ENCODE assay signal across 31 cellular contexts in the genomic region with DNA sequence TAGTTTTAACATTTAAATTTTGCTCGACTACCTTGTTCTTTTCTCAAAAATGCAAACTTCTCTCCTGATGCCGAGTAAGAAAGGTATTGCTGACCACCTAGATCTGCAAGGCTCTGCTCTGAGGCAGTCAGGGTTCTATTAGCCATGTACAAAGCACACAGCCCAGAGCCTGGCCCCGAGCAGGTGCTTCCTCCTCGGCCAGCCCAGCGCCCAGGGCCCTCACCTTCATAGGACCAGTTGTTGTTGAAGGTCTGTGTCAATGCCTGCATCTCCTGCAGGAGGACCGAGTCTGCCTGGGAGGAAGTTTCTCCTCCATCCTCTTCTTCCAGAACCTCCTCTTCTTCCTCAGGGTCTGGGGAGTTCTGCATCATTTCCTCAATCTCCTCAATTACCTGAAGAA. TPM values are rescaled to one million over a fixed set of nuclear protein-coding genes. Genes with fewer than 3 reads are reported as not detected.
"Had no signal": no experiment of that assay in that cellular context is flagged by ENCODE, and none has a peak within 500 bp of the region (broad histone marks: within the 10 kb centered on the region; RNA-seq: fewer than 3 reads in every experiment).

No MANE protein-coding gene starts in this region.

- H3K9me3 ChIP-seq: neutrophil, ovary, psoas muscle, right lobe of liver, sigmoid colon, suprapubic skin, testis, tibial artery, transverse colon, upper lobe of right lung, uterus had no signal

- DNase-seq: naive thymus-derived CD8-positive, alpha-beta T cell; nephron progenitor cell; nucleus accumbens; ovary; posterior cingulate gyrus; psoas muscle; right cardiac atrium; right lobe of liver; sigmoid colon; small intestine; stimulated activated CD4-positive, alpha-beta T cell treated with anti-CD3 and anti-CD28 coated beads, Interleukin-15, amount 100 ng/mL, for 24 hours; stimulated activated CD4-positive, alpha-beta T cell treated with anti-CD3 and anti-CD28 coated beads, Interleukin-2, amount 100 ng/mL, for 24 hours; stimulated activated CD4-positive, alpha-beta T cell treated with anti-CD3 and anti-CD28 coated beads, Interleukin-2, amount 100 ng/mL, for 48 hours; stimulated activated CD4-positive, alpha-beta T cell treated with anti-CD3 and anti-CD28 coated beads, Interleukin-4, amount 100 ng/mL, for 24 hours; stimulated activated naive CD4-positive, alpha-beta T cell; stimulated activated naive CD8-positive, alpha-beta T cell treated with anti-CD3 and anti-CD28 coated beads, Interleukin-15, amount 100 ng/mL, for 72 hours; stimulated activated naive CD8-positive, alpha-beta T cell treated with anti-CD3 and anti-CD28 coated beads, Interleukin-15, Interleukin-2, amounts not matched to agents 100 U/mL and 50 U/mL, for 24 hours; substantia nigra; testis; tibial artery; transverse colon; upper lobe of right lung; uterus had no signal

- ATAC-seq: naive thymus-derived CD8-positive, alpha-beta T cell; natural killer cell treated with Interleukin-12 subunit alpha and Interleukin-12 subunit beta and Interleukin-15 and Interleukin-18, amount 100 ng/mL, for 72 hours; psoas muscle; right lobe of liver; stimulated activated effector memory CD8-positive, alpha-beta T cell treated with anti-CD3 and anti-CD28 coated beads, Interleukin-12 subunit alpha, Interleukin-12 subunit beta, amount 100 ng/mL, for 72 hours; stimulated activated naive CD8-positive, alpha-beta T cell treated with anti-CD3 and anti-CD28 coated beads, Interleukin-15, amount 100 ng/mL, for 72 hours; stimulated activated naive CD8-positive, alpha-beta T cell treated with anti-CD3 and anti-CD28 coated beads, Interleukin-15, Interleukin-2, amounts not matched to agents 100 U/mL and 50 U/mL, for 24 hours; upper lobe of right lung had no signal

- H3K4me1 Mint-ChIP-seq: naive thymus-derived CD8-positive, alpha-beta T cell; stimulated activated effector memory CD8-positive, alpha-beta T cell treated with anti-CD3 and anti-CD28 coated beads, Interleukin-12 subunit alpha, Interleukin-12 subunit beta, amount 100 ng/mL, for 72 hours; stimulated activated naive CD8-positive, alpha-beta T cell treated with anti-CD3 and anti-CD28 coated beads, Interleukin-15, amount 100 ng/mL, for 72 hours had no signal

- H3K27me3 ChIP-seq: ovary, right lobe of liver, sigmoid colon, suprapubic skin, testis, tibial artery, transverse colon, upper lobe of right lung, uterus had no signal

- H3K27ac Mint-ChIP-seq: naive thymus-derived CD8-positive, alpha-beta T cell; natural killer cell treated with Interleukin-12 subunit alpha and Interleukin-12 subunit beta and Interleukin-15 and Interleukin-18, amount 100 ng/mL, for 72 hours; progenitor cell of endocrine pancreas; stimulated activated effector memory CD8-positive, alpha-beta T cell treated with anti-CD3 and anti-CD28 coated beads, Interleukin-12 subunit alpha, Interleukin-12 subunit beta, amount 100 ng/mL, for 72 hours; stimulated activated naive CD8-positive, alpha-beta T cell treated with anti-CD3 and anti-CD28 coated beads, Interleukin-15, amount 100 ng/mL, for 72 hours; type B pancreatic cell had no signal

- H3K4me3 Mint-ChIP-seq: naive thymus-derived CD8-positive, alpha-beta T cell; natural killer cell treated with Interleukin-12 subunit alpha and Interleukin-12 subunit beta and Interleukin-15 and Interleukin-18, amount 100 ng/mL, for 72 hours; nephron progenitor cell; neural crest cell; stimulated activated effector memory CD8-positive, alpha-beta T cell treated with anti-CD3 and anti-CD28 coated beads, Interleukin-12 subunit alpha, Interleukin-12 subunit beta, amount 100 ng/mL, for 72 hours; stimulated activated naive CD8-positive, alpha-beta T cell treated with anti-CD3 and anti-CD28 coated beads, Interleukin-15, amount 100 ng/mL, for 72 hours; type B pancreatic cell had no signal

- H3K4me1 ChIP-seq: parathyroid adenoma, right lobe of liver, suprapubic skin, uterus had no signal

- H3K4me3 ChIP-seq: ovary, psoas muscle, right lobe of liver, sigmoid colon, suprapubic skin, testis, tibial artery, transverse colon, upper lobe of right lung, uterus had no signal

- H3K27ac ChIP-seq: neutrophil, ovary, parathyroid adenoma, psoas muscle, right lobe of liver, sigmoid colon, suprapubic skin, testis, tibial artery, transverse colon, upper lobe of right lung, uterus had no signal

- H3K9me3 Mint-ChIP-seq: naive thymus-derived CD8-positive, alpha-beta T cell; natural killer cell treated with Interleukin-12 subunit alpha and Interleukin-12 subunit beta and Interleukin-15 and Interleukin-18, amount 100 ng/mL, for 72 hours; nephron progenitor cell; neural crest cell; stimulated activated effector memory CD8-positive, alpha-beta T cell treated with anti-CD3 and anti-CD28 coated beads, Interleukin-12 subunit alpha, Interleukin-12 subunit beta, amount 100 ng/mL, for 72 hours; stimulated activated naive CD8-positive, alpha-beta T cell treated with anti-CD3 and anti-CD28 coated beads, Interleukin-15, amount 100 ng/mL, for 72 hours; type B pancreatic cell had no signal

- H3K36me3 Mint-ChIP-seq: naive thymus-derived CD8-positive, alpha-beta T cell; type B pancreatic cell had no signal

- H3K27me3 Mint-ChIP-seq: natural killer cell treated with Interleukin-12 subunit alpha and Interleukin-12 subunit beta and Interleukin-15 and Interleukin-18, amount 100 ng/mL, for 72 hours had no signal

- H3K36me3 ChIP-seq: neutrophil, ovary, right lobe of liver, suprapubic skin, transverse colon, upper lobe of right lung, uterus had no signal

RNA-seq across cellular contexts. Expression of a gene that starts 35.8 kb away (rescaled TPM):
- total RNA-seq: naive thymus-derived CD8-positive, alpha-beta T cell had no signal
